ENCODE assay signal across 9 cellular contexts in the genomic region with DNA sequence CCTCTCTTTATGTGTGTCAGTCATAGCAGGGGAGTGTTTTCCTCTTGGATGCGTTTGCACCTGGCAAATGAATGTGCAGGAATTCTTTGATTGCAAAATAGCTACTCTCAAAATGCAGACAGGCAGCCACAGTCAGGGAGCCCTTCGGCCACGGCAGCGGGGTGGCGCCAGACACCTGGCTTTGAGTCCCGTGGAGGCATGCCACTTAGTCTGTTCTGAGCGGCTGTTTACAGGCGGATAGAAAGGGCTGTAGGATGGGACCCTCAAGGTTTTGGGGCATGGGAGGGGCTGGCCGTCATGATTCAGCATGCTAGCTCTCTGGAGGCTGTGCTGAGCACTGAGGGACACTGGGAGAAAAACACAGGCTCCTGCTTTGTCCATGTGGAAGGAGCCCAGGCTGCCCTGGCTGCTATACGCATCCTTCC.
DNase-seq lines count a peak whose midpoint lies in the region; ATAC-seq and TF ChIP-seq lines count a peak whose summit lies in the region.
"Had no signal": no experiment of that assay in that cellular context is flagged by ENCODE, and none has a peak within 500 bp of the region (broad histone marks: within the 10 kb centered on the region; RNA-seq: fewer than 3 reads in every experiment).

No MANE protein-coding gene starts in this region.

- no peak overlapping the region for H3K4me3 ChIP-seq in kidney epithelial cell (ENCODE audit: low read depth, low read length)
- H3K4me3 ChIP-seq: skin epidermis had no signal

- in situ Hi-C loops in Caki2 (cut with HindIII; ENCODE audit: low pct_unique_long_range_greater_than_20kb, low sequenced_read_pairs): no loop called here

- TF ChIP-seq CTCF in kidney epithelial cell (IDR thresholded peaks at IDR 0.05; ENCODE audit: insufficient read depth, low read length, poor library complexity, severe bottlenecking): peak; percentile 90

- no peaks in the 10 kb centered on the region for H3K27me3 ChIP-seq in kidney epithelial cell (ENCODE audit: control insufficient read depth, insufficient read depth, low read length)

- DNase-seq in Caki2 (ENCODE audit: low read depth): peak; percentile 82
- peak; percentile 75 for DNase-seq in HuH-7 (ENCODE audit: low spot score)
- DNase-seq in RPMI8226: peak; percentile 20
- DNase-seq in cerebellar cortex (ENCODE audit: low spot score): peak; percentile 97
- peak; percentile 67 for DNase-seq in kidney epithelial cell (ENCODE audit: low read depth)
- DNase-seq in stimulated activated CD4-positive, alpha-beta T cell treated with anti-CD3 and anti-CD28 coated beads, Interleukin-4, amount 100 ng/mL, for 1 hour: peak; percentile 35

- H3K36me3 ChIP-seq in kidney epithelial cell (ENCODE audit: control insufficient read depth, insufficient read depth, low read length): no peaks in the 10 kb centered on the region

- ATAC-seq in GM21447 (IDR thresholded peaks at IDR 0.05; ENCODE audit: unreplicated experiment) (no peak), HG03378 (IDR thresholded peaks at IDR 0.05; ENCODE audit: unreplicated experiment) (no peak)

Comparison
In these comparisons a context has a peak if more than half of its experiments do, and no peak if none do; other contexts are left out.
1. DNase-seq: peak in every context shown above with its lines; median percentile 97 in cerebellar cortex; 82 in Caki2; 75 in HuH-7; 67 in kidney epithelial cell; 35 in stimulated activated CD4-positive, alpha-beta T cell treated with anti-CD3 and anti-CD28 coated beads, Interleukin-4, amount 100 ng/mL, for 1 hour; 20 in RPMI8226.